1 cellular context compared by ENCODE assay signal in the genomic region with DNA sequence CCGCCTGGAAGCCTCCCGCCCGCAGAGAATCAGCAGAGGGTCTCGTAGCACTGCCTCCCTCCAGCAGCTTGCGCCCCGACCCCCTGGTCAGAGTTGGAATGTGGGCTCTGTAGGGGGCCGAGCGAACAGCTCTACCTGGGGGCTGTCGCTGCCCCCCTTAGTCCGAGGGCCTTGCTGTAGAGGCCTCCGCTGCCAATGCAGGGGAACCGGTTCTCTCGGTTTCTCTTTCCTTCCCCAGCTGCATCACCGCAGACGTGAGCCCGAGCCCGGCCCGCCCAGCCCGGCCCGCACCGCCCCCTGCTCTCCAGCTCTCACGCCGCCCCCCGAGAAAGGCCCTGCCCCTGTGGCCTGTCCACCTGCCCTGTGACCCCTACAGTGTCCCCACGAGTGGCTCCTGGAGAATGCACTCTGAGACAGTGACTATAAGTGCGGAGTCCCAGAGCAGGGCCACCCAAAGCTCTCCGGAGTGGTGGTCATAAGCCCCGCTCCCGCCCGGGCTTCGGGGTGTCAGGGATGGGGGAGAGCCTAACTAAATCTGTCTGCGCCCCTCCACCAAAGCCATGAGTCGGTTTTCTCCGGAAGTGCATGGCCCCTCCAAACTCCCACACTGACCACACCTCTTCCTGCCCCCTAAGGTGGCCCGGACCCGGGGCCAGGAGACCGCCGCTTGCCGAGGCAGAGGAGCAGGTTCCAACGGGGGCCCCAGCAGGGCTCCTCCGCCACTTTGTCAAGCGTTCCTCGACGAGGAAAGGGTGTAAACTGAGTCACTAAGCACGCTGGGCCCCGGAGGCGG.
TF ChIP-seq lines count a peak whose summit lies in the region.

No MANE protein-coding gene starts in this region.

TF ChIP-seq in GM23338, 12 proteins besides CTCF, POLR2A, EP300 and RAD21 (continued from another document):
- TF ChIP-seq ZNF462 (CRISPR knock-in tag; IDR thresholded peaks at IDR 0.05) = no peak
- no peak for TF ChIP-seq ZNF114 (CRISPR knock-in tag; IDR thresholded peaks at IDR 0.05)
